Comparison of ENCODE assay signal across 14 cellular contexts in genomic region chr5:180333661-180334060, GRCh38. TPM values are rescaled to one million over a fixed set of nuclear protein-coding genes. Genes with fewer than 3 reads are reported as not detected.
DNase-seq lines count a peak whose midpoint lies in the region; ATAC-seq and TF ChIP-seq lines count a peak whose summit lies in the region.
"Had no signal": no experiment of that assay in that cellular context is flagged by ENCODE, and none has a peak within 500 bp of the region (broad histone marks: within the 10 kb centered on the region; RNA-seq: fewer than 3 reads in every experiment).

No MANE protein-coding gene starts in this region.

- H3K27ac Mint-ChIP-seq in activated T-cell treated with anti-CD3 and anti-CD28 coated beads, Interleukin-2, amount 50 U/mL, for 24 hours, result no peak overlapping the region
- no peak overlapping the region for H3K27ac Mint-ChIP-seq in T-cell
- no peak overlapping the region for H3K27ac Mint-ChIP-seq in activated naive CD8-positive, alpha-beta T cell treated with anti-CD3 and anti-CD28 coated beads for 36 hours

- H3K9me3 ChIP-seq in SJCRH30 (replicated peaks), result no peaks in the 10 kb centered on the region

- CTCF ChIA-PET in T-cell (lab: Charles Lee), result no interaction called here

- POLR2A ChIA-PET in T-cell (lab: Charles Lee), result no interaction called here

- H3K4me3 ChIP-seq in choroid plexus epithelial cell (ENCODE audit: low read depth, low read length) (no peak overlapping the region), SJCRH30 (no peak overlapping the region)
- H3K4me3 ChIP-seq: hepatocyte, SK-N-MC had no signal

- no peaks in the 10 kb centered on the region for H3K36me3 Mint-ChIP-seq in activated T-cell treated with anti-CD3 and anti-CD28 coated beads, Interleukin-2, amount 50 U/mL, for 24 hours (ENCODE audit: low read depth)
- no peaks in the 10 kb centered on the region for H3K36me3 Mint-ChIP-seq in T-cell
- no peaks in the 10 kb centered on the region for H3K36me3 Mint-ChIP-seq in activated naive CD8-positive, alpha-beta T cell treated with anti-CD3 and anti-CD28 coated beads for 36 hours

- no peak for TF ChIP-seq CTCF in choroid plexus epithelial cell (conservative IDR thresholded peaks at IDR 0.05; ENCODE audit: low read depth, low read length)

- no peak for ATAC-seq in T-cell (replicated peaks in 1 of 4)

- peaks cover 6% of the 10 kb centered on the region for H3K4me1 Mint-ChIP-seq in activated T-cell treated with anti-CD3 and anti-CD28 coated beads, Interleukin-2, amount 50 U/mL, for 24 hours (ENCODE audit: low read depth)
- peaks cover 0 to 2% (median 0%) of the 10 kb centered on the region in 3 donors for H3K4me1 Mint-ChIP-seq in T-cell
- no peaks in the 10 kb centered on the region for H3K4me1 Mint-ChIP-seq in activated naive CD8-positive, alpha-beta T cell treated with anti-CD3 and anti-CD28 coated beads for 36 hours

- H3K9me3 Mint-ChIP-seq in activated T-cell treated with anti-CD3 and anti-CD28 coated beads, Interleukin-2, amount 50 U/mL, for 24 hours, result no peaks in the 10 kb centered on the region
- H3K9me3 Mint-ChIP-seq in T-cell, result no peaks in the 10 kb centered on the region
- no peaks in the 10 kb centered on the region for H3K9me3 Mint-ChIP-seq in activated naive CD8-positive, alpha-beta T cell treated with anti-CD3 and anti-CD28 coated beads for 36 hours

- H3K27ac ChIP-seq in SJCRH30, result no peak overlapping the region
- H3K27ac ChIP-seq: hepatocyte, SK-N-MC had no signal

- H3K27me3 ChIP-seq in SJCRH30, result no peaks in the 10 kb centered on the region
- H3K27me3 ChIP-seq: hepatocyte had no signal

- DNase-seq in COLO829 (ENCODE audit: low spot score) (peak; percentile 48), M059J (ENCODE audit: low read depth) (peak; percentile 80), choroid plexus epithelial cell (ENCODE audit: low read depth) (peak; percentile 48), myocyte (ENCODE audit: low read depth) (peak; percentile 30), T-cell (no peak), SJCRH30 (no peak)
- no peak for DNase-seq in activated T-cell treated with anti-CD3 and anti-CD28 coated beads, Interleukin-2, amount 50 U/mL, for 24 hours
- DNase-seq in activated naive CD8-positive, alpha-beta T cell treated with anti-CD3 and anti-CD28 coated beads for 36 hours, result no peak
- DNase-seq: DND-41, NCI-H1417 treated with DMSO at 0.1 percent for 48 hours, NCI-H69, occipital lobe had no signal

- no peaks in the 10 kb centered on the region for H3K36me3 ChIP-seq in SJCRH30

- peaks cover 34% of the 10 kb centered on the region for H3K27me3 Mint-ChIP-seq in activated T-cell treated with anti-CD3 and anti-CD28 coated beads, Interleukin-2, amount 50 U/mL, for 24 hours
- peaks cover 26 to 41% of the 10 kb centered on the region in 2 donors for H3K27me3 Mint-ChIP-seq in T-cell
- peaks cover 29% of the 10 kb centered on the region for H3K27me3 Mint-ChIP-seq in activated naive CD8-positive, alpha-beta T cell treated with anti-CD3 and anti-CD28 coated beads for 36 hours

- H3K4me3 Mint-ChIP-seq in activated T-cell treated with anti-CD3 and anti-CD28 coated beads, Interleukin-2, amount 50 U/mL, for 24 hours, result no peak overlapping the region
- H3K4me3 Mint-ChIP-seq in T-cell, result no peak overlapping the region
- no peak overlapping the region for H3K4me3 Mint-ChIP-seq in activated naive CD8-positive, alpha-beta T cell treated with anti-CD3 and anti-CD28 coated beads for 36 hours

- H3K4me1 ChIP-seq in SJCRH30, result peaks cover 3% of the 10 kb centered on the region; the same call in 1 of the 2 replicates

RNA-seq across cellular contexts. Expression of gene GFPT2, which starts 19.5 kb away (rescaled TPM):
- total RNA-seq in M059J (2014; rRNA removed; shearing (Covaris generic)), result 1.9 and 6.2 TPM in 2 replicates
- total RNA-seq in myocyte (11.2 and 13.8 TPM in 2 replicates), T-cell (1 to 10 TPM; 1.6 to 3.6 (median 2.0) TPM)
- 11.6 TPM for polyA plus RNA-seq in myocyte (2012)
- 0.47 and 1.1 TPM in 2 replicates for total RNA-seq in SJCRH30 (2014; rRNA removed; shearing (Covaris generic))
- total RNA-seq in activated naive CD8-positive, alpha-beta T cell treated with anti-CD3 and anti-CD28 coated beads for 36 hours, result under 1 TPM; 0.10 to 0.18 TPM

RNA-seq across cellular contexts. Expression of gene MAPK9, which starts 41.8 kb away (rescaled TPM):
- total RNA-seq in M059J (2014; rRNA removed; shearing (Covaris generic)), result 26.7 and 37.8 TPM in 2 replicates
- total RNA-seq in myocyte (20.4 and 20.5 TPM in 2 replicates), T-cell (10 to 100 TPM; 28.3 to 35.8 (median 32.5) TPM)
- 25.4 TPM for polyA plus RNA-seq in myocyte (2012)
- total RNA-seq in SJCRH30 (2014; rRNA removed; shearing (Covaris generic)), result 44.5 and 46.6 TPM in 2 replicates
- total RNA-seq in activated naive CD8-positive, alpha-beta T cell treated with anti-CD3 and anti-CD28 coated beads for 36 hours, result 10 to 100 TPM; 39.5 to 39.7 TPM

Comparison
In these comparisons a context has a peak if more than half of its experiments do, and no peak if none do; other contexts are left out.
1. DNase-seq: peak in COLO829 (single experiment), M059J (single experiment), choroid plexus epithelial cell (single experiment) and myocyte (single experiment); none in activated T-cell treated with anti-CD3 and anti-CD28 coated beads, Interleukin-2, amount 50 U/mL, for 24 hours (single experiment), T-cell (0 of 34), SJCRH30 (0 of 2) and activated naive CD8-positive, alpha-beta T cell treated with anti-CD3 and anti-CD28 coated beads for 36 hours (single experiment).